ENCODE assay signal across 28 cellular contexts in the genomic region with DNA sequence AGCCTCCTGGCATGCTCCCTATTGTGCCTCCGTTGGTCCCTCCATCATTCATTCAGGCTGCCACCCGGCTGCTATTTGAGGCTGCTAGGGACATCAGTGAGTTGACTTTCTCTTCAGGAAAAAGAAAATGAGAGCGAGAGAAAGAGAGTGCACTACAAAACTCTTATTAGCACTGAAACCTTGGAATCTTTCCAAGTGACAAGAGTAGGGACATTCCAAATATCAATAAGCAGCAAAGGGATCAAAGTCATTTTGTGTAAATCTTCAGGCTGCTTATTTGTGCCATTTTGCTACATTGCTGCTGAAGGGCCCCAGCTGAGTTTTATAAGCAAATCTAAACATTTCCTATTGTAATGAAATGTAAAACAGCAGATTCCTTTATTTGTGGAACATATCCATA.
"Had no signal": no experiment of that assay in that cellular context is flagged by ENCODE, and none has a peak within 500 bp of the region (broad histone marks: within the 10 kb centered on the region; RNA-seq: fewer than 3 reads in every experiment).

No MANE protein-coding gene starts in this region.

- H3K27me3 ChIP-seq: dorsolateral prefrontal cortex, gastrocnemius medialis, neural progenitor cell, right atrium auricular region, sigmoid colon, tibial nerve, upper lobe of right lung, uterus had no signal

- H3K27ac ChIP-seq: epithelial cell of prostate, gastrocnemius medialis, left ventricle myocardium inferior, lower lobe of right lung, neural progenitor cell, parathyroid adenoma, prostate gland, right atrium auricular region, sigmoid colon, thoracic aorta, upper lobe of right lung, uterus had no signal

- ATAC-seq: esophagus mucosa; gastrocnemius medialis; mucosa of descending colon; natural killer cell treated with Interleukin-12 subunit alpha and Interleukin-12 subunit beta and Interleukin-15 and Interleukin-18, amount 100 ng/mL, for 72 hours; stimulated activated memory B cell treated with anti-CD40 and anti-IgM and Interleukin-4, amounts not matched to agents 10 μg/mL and 1 μg/mL and 100 μg/mL, for 72 hours; stimulated activated naive CD8-positive, alpha-beta T cell treated with anti-CD3 and anti-CD28 coated beads, Interleukin-15, Interleukin-2, amounts not matched to agents 100 U/mL and 50 U/mL, for 24 hours had no signal

- H3K36me3 ChIP-seq: gastrocnemius medialis, left ventricle myocardium inferior, lower lobe of right lung, neural progenitor cell, prostate gland, right atrium auricular region, sigmoid colon, thoracic aorta, tibial nerve, upper lobe of right lung, uterus had no signal

- H3K9me3 ChIP-seq: gastrocnemius medialis, lower lobe of right lung, prostate gland, sigmoid colon, thoracic aorta, upper lobe of right lung, uterus had no signal

- H3K9ac ChIP-seq: neural progenitor cell, parathyroid adenoma had no signal

- H3K4me2 ChIP-seq: neural progenitor cell had no signal

- H3K79me2 ChIP-seq: parathyroid adenoma had no signal

- DNase-seq: cerebellar nuclear complex; dorsolateral prefrontal cortex; effector CD8-positive, alpha-beta T cell; endodermal cell; foreskin fibroblast; gastrocnemius medialis; head of caudate nucleus; kidney; left ventricle myocardium inferior; lower lobe of right lung; mucosa of descending colon; naive B cell; sigmoid colon; stimulated activated CD4-positive, alpha-beta T cell treated with anti-CD3 and anti-CD28 coated beads, Interleukin-4, amount 100 ng/mL, for 4 hours; stimulated activated naive CD8-positive, alpha-beta T cell treated with anti-CD3 and anti-CD28 coated beads, Interleukin-15, Interleukin-2, amounts not matched to agents 100 U/mL and 50 U/mL, for 24 hours; upper lobe of right lung; uterus had no signal

- H3K4me1 ChIP-seq: gastrocnemius medialis, parathyroid adenoma, prostate gland, right atrium auricular region, sigmoid colon, uterus had no signal

- FAIRE-seq: colon, kidney had no signal

- H2AFZ ChIP-seq: neural progenitor cell, parathyroid adenoma had no signal

- H3K4me3 ChIP-seq: dorsolateral prefrontal cortex, gastrocnemius medialis, left ventricle myocardium inferior, lower lobe of right lung, mucosa of descending colon, neural progenitor cell, prostate gland, right atrium auricular region, sigmoid colon, thoracic aorta, tibial nerve, upper lobe of right lung, uterus had no signal
